ENCODE assay signal across 8 cellular contexts in the genomic region with DNA sequence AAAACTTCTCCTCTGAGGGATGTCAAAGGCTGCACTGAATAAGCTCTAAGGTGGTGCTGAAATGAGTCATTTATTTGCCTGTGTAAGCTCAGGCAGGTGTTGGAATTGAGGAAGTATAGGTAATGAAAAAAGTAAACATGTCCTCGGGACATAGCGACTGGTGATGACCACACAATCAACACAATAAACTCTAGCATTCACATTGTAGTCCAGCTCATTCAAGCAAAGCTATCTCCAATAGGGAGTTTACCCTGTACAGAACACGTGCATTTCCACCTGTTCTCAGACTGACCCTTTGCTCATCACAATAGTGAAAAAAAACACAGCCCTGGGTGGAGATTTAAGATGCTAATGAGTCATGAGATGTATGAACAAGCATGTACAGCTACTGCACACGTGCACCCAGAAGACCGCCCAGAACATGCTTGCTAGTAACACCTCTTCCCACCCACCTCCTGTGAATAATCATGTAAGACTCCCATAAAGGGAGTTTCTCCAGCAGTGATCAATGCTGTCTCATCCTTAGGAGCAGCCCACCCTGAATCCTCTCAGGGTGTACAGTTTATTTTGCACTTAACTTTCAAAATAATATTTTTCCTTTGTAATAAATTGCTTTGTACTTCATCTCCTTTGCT. TPM values are rescaled to one million over a fixed set of nuclear protein-coding genes. Genes with fewer than 3 reads are reported as not detected.
DNase-seq lines count a peak whose midpoint lies in the region; ATAC-seq and TF ChIP-seq lines count a peak whose summit lies in the region.

No MANE protein-coding gene starts in this region.

- H3K9me3 Mint-ChIP-seq in activated CD8-positive, alpha-beta T cell treated with anti-CD3 and anti-CD28 coated beads for 36 hours: peaks cover 8% of the 10 kb centered on the region

- H3K4me3 Mint-ChIP-seq in activated CD8-positive, alpha-beta T cell treated with anti-CD3 and anti-CD28 coated beads for 36 hours: peak overlapping the region; percentile 85

- H3K4me1 Mint-ChIP-seq in activated CD8-positive, alpha-beta T cell treated with anti-CD3 and anti-CD28 coated beads for 36 hours (ENCODE audit: low read depth): peaks cover 59% of the 10 kb centered on the region

- ATAC-seq in GM18907 (IDR thresholded peaks at IDR 0.05; ENCODE audit: unreplicated experiment): peak; percentile 56
- peak; percentile 46 for ATAC-seq in HG03108 (IDR thresholded peaks at IDR 0.05; ENCODE audit: unreplicated experiment)
- ATAC-seq in activated CD8-positive, alpha-beta T cell treated with anti-CD3 and anti-CD28 coated beads for 36 hours: peak; percentile 74

- CTCF ChIA-PET in activated CD8-positive, alpha-beta T cell treated with anti-CD3 and anti-CD28 coated beads for 36 hours (lab: Charles Lee): interaction anchor here (3.0 kb wide), 1 partner anchor 162 kb away, joined by 20 read pairs; no protein-coding TSS in a partner anchor

- DNase-seq in NCI-H460 (ENCODE audit: extremely low read depth, low read depth): peak; percentile 43
- DNase-seq in activated CD8-positive, alpha-beta T cell treated with anti-CD3 and anti-CD28 coated beads for 36 hours: peak; percentile 73
- peak; percentile 78 for DNase-seq in epithelial cell of proximal tubule (ENCODE audit: low read depth)
- DNase-seq in pons (ENCODE audit: low spot score): peak; percentile 25
- no peak for DNase-seq in GM10266 (ENCODE audit: extremely low spot score)

- peak overlapping the region; percentile 59 for H3K4me3 ChIP-seq in epithelial cell of proximal tubule (ENCODE audit: low read depth, low read length)

- peak overlapping the region; percentile 97 for H3K27ac Mint-ChIP-seq in activated CD8-positive, alpha-beta T cell treated with anti-CD3 and anti-CD28 coated beads for 36 hours

- POLR2A ChIA-PET in activated CD8-positive, alpha-beta T cell treated with anti-CD3 and anti-CD28 coated beads for 36 hours (lab: Charles Lee): interaction anchor here (0.6 to 1.7 kb wide), 9 partner anchors 12 to 197 kb away, joined by 3 to 5 read pairs (median 3); a partner anchor contains a TSS

- intact Hi-C loops in activated CD8-positive, alpha-beta T cell treated with anti-CD3 and anti-CD28 coated beads for 36 hours (cut with micrococcal nuclease): loop anchor here (5.0 kb wide), 1 partner anchor 149 kb away; no protein-coding TSS in a partner anchor

- H3K36me3 Mint-ChIP-seq in activated CD8-positive, alpha-beta T cell treated with anti-CD3 and anti-CD28 coated beads for 36 hours (ENCODE audit: low read depth): peaks cover 20% of the 10 kb centered on the region

- no peak for TF ChIP-seq CTCF in 22Rv1 (IDR thresholded peaks at IDR 0.05)
- TF ChIP-seq CTCF in activated CD8-positive, alpha-beta T cell treated with anti-CD3 and anti-CD28 coated beads for 36 hours (IDR thresholded peaks at IDR 0.05): no peak
- TF ChIP-seq CTCF in epithelial cell of proximal tubule (conservative IDR thresholded peaks at IDR 0.05; ENCODE audit: low read depth, low read length): no peak
- TF ChIP-seq CTCF in GM10266 (IDR thresholded peaks at IDR 0.05; ENCODE audit: control insufficient read depth, insufficient read depth, low read depth, missing control alignments): no peak

- peak overlapping the region; percentile 84 for H3K27ac ChIP-seq in 22Rv1

- no peaks in the 10 kb centered on the region for H3K27me3 Mint-ChIP-seq in activated CD8-positive, alpha-beta T cell treated with anti-CD3 and anti-CD28 coated beads for 36 hours

RNA-seq across cellular contexts. Expression of a gene that starts 33.0 kb away (rescaled TPM):
- not detected in 2 replicates for total RNA-seq in NCI-H460 (2014; rRNA removed; shearing (Covaris generic))
- polyA plus RNA-seq in NCI-H460 (2014; cell fraction: nucleus; rRNA removed): not detected in 2 replicates
- total RNA-seq in activated CD8-positive, alpha-beta T cell treated with anti-CD3 and anti-CD28 coated beads for 36 hours: not detected
- total RNA-seq in epithelial cell of proximal tubule: 2.1 and 5.1 TPM in 2 replicates

RNA-seq across cellular contexts. Expression of a gene that starts 45.1 kb away (rescaled TPM):
- 5.6 and 5.8 TPM in 2 replicates for total RNA-seq in NCI-H460 (2014; rRNA removed; shearing (Covaris generic))
- 19.4 and 21.3 TPM in 2 replicates for polyA plus RNA-seq in NCI-H460 (2014; cell fraction: nucleus; rRNA removed)
- total RNA-seq in activated CD8-positive, alpha-beta T cell treated with anti-CD3 and anti-CD28 coated beads for 36 hours: 10 to 100 TPM; 91.9 to 92.9 TPM
- total RNA-seq in epithelial cell of proximal tubule: 34.1 and 47.5 TPM in 2 replicates

RNA-seq across cellular contexts. Expression of a gene that starts 45.9 kb away (rescaled TPM):
- 8.6 and 10.7 TPM in 2 replicates for total RNA-seq in NCI-H460 (2014; rRNA removed; shearing (Covaris generic))
- polyA plus RNA-seq in NCI-H460 (2014; cell fraction: nucleus; rRNA removed): 33.7 and 43.7 TPM in 2 replicates
- 10 to 100 TPM; 39.2 to 39.8 TPM for total RNA-seq in activated CD8-positive, alpha-beta T cell treated with anti-CD3 and anti-CD28 coated beads for 36 hours
- 23.2 and 28.2 TPM in 2 replicates for total RNA-seq in epithelial cell of proximal tubule
